In genomic region chr16:74606521-74607309, GRCh38 we compare ENCODE assay signal across 1 cellular context.
TF ChIP-seq lines count a peak whose summit lies in the region.

GLG1 (minus strand) TSS chr16:74607114; CDS start chr16:74607094, 20 bp downstream.

TF ChIP-seq in HepG2, 621 proteins besides CTCF, POLR2A, EP300 and RAD21 (continued from another document and continues in another):
- peak; percentile 82; the same call in 1 of the 2 replicates for TF ChIP-seq NRL (CRISPR knock-in tag; IDR thresholded peaks at IDR 0.05; ENCODE audit: borderline replicate concordance)
- no peak for TF ChIP-seq FOXP1 (IDR thresholded peaks at IDR 0.05)
- no peak for TF ChIP-seq FOXP1 (CRISPR knock-in tag; IDR thresholded peaks at IDR 0.05)
- peak; percentile 47; the same call in 1 of the 2 replicates for TF ChIP-seq ZNF33B (CRISPR knock-in tag; IDR thresholded peaks at IDR 0.05)
- peak; percentile 98 for TF ChIP-seq GMEB1 (CRISPR knock-in tag; IDR thresholded peaks at IDR 0.05; ENCODE audit: borderline replicate concordance)
- TF ChIP-seq TFDP2 (CRISPR knock-in tag; IDR thresholded peaks at IDR 0.05), result peak; percentile 74
- no peak for TF ChIP-seq ZNF720 (CRISPR knock-in tag; IDR thresholded peaks at IDR 0.05)
- peak; percentile 55; the same call in 1 of the 2 replicates for TF ChIP-seq E2F1 (CRISPR knock-in tag; IDR thresholded peaks at IDR 0.05)
- peak; percentile 96 for TF ChIP-seq WIZ (CRISPR knock-in tag; IDR thresholded peaks at IDR 0.05)
- peak; percentile 80; the same call in 1 of the 2 replicates for TF ChIP-seq CAMTA2 (CRISPR knock-in tag; IDR thresholded peaks at IDR 0.05; ENCODE audit: borderline replicate concordance)
- peak; percentile 51 for TF ChIP-seq ARID2 (CRISPR knock-in tag; IDR thresholded peaks at IDR 0.05; ENCODE audit: borderline replicate concordance)
- TF ChIP-seq ATM (IDR thresholded peaks at IDR 0.05; ENCODE audit: borderline replicate concordance), result no peak
- TF ChIP-seq ZNF800 (CRISPR knock-in tag; IDR thresholded peaks at IDR 0.05), result peak; percentile 60; the same call in 1 of the 2 replicates
- TF ChIP-seq NCOA5 (CRISPR knock-in tag; IDR thresholded peaks at IDR 0.05), result 0 out of 2 replicates have a peak, but pooled peaks have one; percentile 23
- TF ChIP-seq KLF15 (CRISPR knock-in tag; IDR thresholded peaks at IDR 0.05; ENCODE audit: borderline replicate concordance), result no peak
- TF ChIP-seq SP2 (CRISPR knock-in tag; IDR thresholded peaks at IDR 0.05), result no peak
- peak; percentile 97 for TF ChIP-seq ZNF605 (CRISPR knock-in tag; IDR thresholded peaks at IDR 0.05)
- peak; percentile 73 for TF ChIP-seq THRA (CRISPR knock-in tag; IDR thresholded peaks at IDR 0.05; ENCODE audit: borderline replicate concordance)
- no peak for TF ChIP-seq SRSF1 (optimal IDR thresholded peaks at IDR 0.05; ENCODE audit: low read depth, low read length)
- 0 out of 2 replicates have a peak, but pooled peaks have one; percentile 21 for TF ChIP-seq ZNF792 (CRISPR knock-in tag; IDR thresholded peaks at IDR 0.05)
- no peak; the same call in 1 of the 2 replicates for TF ChIP-seq ZNF747 (CRISPR knock-in tag; IDR thresholded peaks at IDR 0.05; ENCODE audit: borderline replicate concordance)
- TF ChIP-seq ERF (CRISPR knock-in tag; IDR thresholded peaks at IDR 0.05), result peak; percentile 98
- peak; percentile 85 for TF ChIP-seq ZBTB43 (CRISPR knock-in tag; conservative IDR thresholded peaks at IDR 0.05)
- TF ChIP-seq ZNF746 (CRISPR knock-in tag; IDR thresholded peaks at IDR 0.05), result peak; percentile 53
- no peak for TF ChIP-seq DPF2 (CRISPR knock-in tag; IDR thresholded peaks at IDR 0.05; ENCODE audit: borderline replicate concordance, low read depth)
- 0 out of 2 replicates have a peak, but pooled peaks have one; percentile 19 for TF ChIP-seq THYN1 (CRISPR knock-in tag; IDR thresholded peaks at IDR 0.05; ENCODE audit: borderline replicate concordance, low read depth)
- no peak; the same call in 1 of the 2 replicates for TF ChIP-seq NCOA2 (CRISPR knock-in tag; IDR thresholded peaks at IDR 0.05)
- TF ChIP-seq ZNF773 (CRISPR knock-in tag; IDR thresholded peaks at IDR 0.05; ENCODE audit: borderline replicate concordance), result peak; percentile 83; the same call in 1 of the 2 replicates
- peak; percentile 76; the same call in 1 of the 2 replicates for TF ChIP-seq ZNF263 (CRISPR knock-in tag; IDR thresholded peaks at IDR 0.05)
- TF ChIP-seq ZNF652 (CRISPR knock-in tag; IDR thresholded peaks at IDR 0.05; ENCODE audit: borderline replicate concordance, low read depth), result no peak
- TF ChIP-seq ZBTB4 (CRISPR knock-in tag; IDR thresholded peaks at IDR 0.05; ENCODE audit: borderline replicate concordance), result peak; percentile 99
- TF ChIP-seq MTERF4 (CRISPR knock-in tag; IDR thresholded peaks at IDR 0.05), result 0 out of 2 replicates have a peak, but pooled peaks have one; percentile 62
- TF ChIP-seq ZNF569 (CRISPR knock-in tag; IDR thresholded peaks at IDR 0.05; ENCODE audit: borderline replicate concordance), result 0 out of 2 replicates have a peak, but pooled peaks have one; percentile 92
- no peak for TF ChIP-seq ZNF570 (CRISPR knock-in tag; IDR thresholded peaks at IDR 0.05; ENCODE audit: borderline replicate concordance)
- peak; percentile 58 for TF ChIP-seq ZNF768 (CRISPR knock-in tag; IDR thresholded peaks at IDR 0.05)
- TF ChIP-seq HMG20B (CRISPR knock-in tag; conservative IDR thresholded peaks at IDR 0.05), result no peak
- TF ChIP-seq CBX5 (CRISPR knock-in tag; IDR thresholded peaks at IDR 0.05; ENCODE audit: borderline replicate concordance), result peak; percentile 48; the same call in 1 of the 2 replicates
- no peak for TF ChIP-seq GLMP (CRISPR knock-in tag; IDR thresholded peaks at IDR 0.05; ENCODE audit: borderline replicate concordance)
- no peak for TF ChIP-seq RAD51 (IDR thresholded peaks at IDR 0.05; ENCODE audit: borderline replicate concordance)
- TF ChIP-seq KLF13 (CRISPR knock-in tag; IDR thresholded peaks at IDR 0.05), result no peak
- TF ChIP-seq HOXA7 (CRISPR knock-in tag; IDR thresholded peaks at IDR 0.05), result no peak
- TF ChIP-seq SOX5 (CRISPR knock-in tag; IDR thresholded peaks at IDR 0.05; ENCODE audit: borderline replicate concordance), result peak; percentile 50; the same call in 1 of the 2 replicates
- TF ChIP-seq ZNF839 (CRISPR knock-in tag; IDR thresholded peaks at IDR 0.05; ENCODE audit: borderline replicate concordance), result peak; percentile 76; the same call in 1 of the 2 replicates
- TF ChIP-seq ZFP90 (CRISPR knock-in tag; IDR thresholded peaks at IDR 0.05; ENCODE audit: borderline replicate concordance), result peak; percentile 87
- TF ChIP-seq FLYWCH1 (CRISPR knock-in tag; IDR thresholded peaks at IDR 0.05), result no peak
- TF ChIP-seq GFI1 (CRISPR knock-in tag; IDR thresholded peaks at IDR 0.05; ENCODE audit: borderline replicate concordance), result 0 out of 2 replicates have a peak, but pooled peaks have one; percentile 24
- TF ChIP-seq DMTF1 (CRISPR knock-in tag; IDR thresholded peaks at IDR 0.05), result peak; percentile 71; the same call in 1 of the 2 replicates
- peak; percentile 21 for TF ChIP-seq RARA (CRISPR knock-in tag; IDR thresholded peaks at IDR 0.05)
